In genomic region chr11:34161361-34161760, GRCh38 we compare ENCODE assay signal across 17 cellular contexts. TPM values are rescaled to one million over a fixed set of nuclear protein-coding genes. Genes with fewer than 3 reads are reported as not detected.
DNase-seq lines count a peak whose midpoint lies in the region; ATAC-seq and TF ChIP-seq lines count a peak whose summit lies in the region.
"Had no signal": no experiment of that assay in that cellular context is flagged by ENCODE, and none has a peak within 500 bp of the region (broad histone marks: within the 10 kb centered on the region; RNA-seq: fewer than 3 reads in every experiment).

No MANE protein-coding gene starts in this region.

- peaks cover 3% of the 10 kb centered on the region for H3K36me3 Mint-ChIP-seq in activated CD8-positive, alpha-beta memory T cell treated with anti-CD3 and anti-CD28 coated beads, Interleukin-2, amount 10 ng/mL, durations not matched to agents 7 days and 5 days
- H3K36me3 Mint-ChIP-seq in activated T-helper 17 cell treated with anti-CD3 and anti-CD28 coated beads, Interleukin-2, amount 50 U/mL, for 72 hours (ENCODE audit: low read depth), result no peaks in the 10 kb centered on the region
- H3K36me3 Mint-ChIP-seq in neural progenitor cell, result peaks cover 7% of the 10 kb centered on the region
- H3K36me3 Mint-ChIP-seq in activated T-cell treated with anti-CD3 and anti-CD28 coated beads, Interleukin-2, amount 50 U/mL, for 4 hours (ENCODE audit: insufficient read depth), result peaks cover 1% of the 10 kb centered on the region
- H3K36me3 Mint-ChIP-seq: CD4-positive, alpha-beta memory T cell had no signal

- H2AFZ ChIP-seq in neural progenitor cell (replicated peaks), result no peak overlapping the region
- H2AFZ ChIP-seq: GM23338 had no signal

- peaks cover 41% of the 10 kb centered on the region for H3K4me1 Mint-ChIP-seq in activated CD8-positive, alpha-beta memory T cell treated with anti-CD3 and anti-CD28 coated beads, Interleukin-2, amount 10 ng/mL, durations not matched to agents 7 days and 5 days
- H3K4me1 Mint-ChIP-seq in activated T-helper 17 cell treated with anti-CD3 and anti-CD28 coated beads, Interleukin-2, amount 50 U/mL, for 72 hours, result no peaks in the 10 kb centered on the region
- no peaks in the 10 kb centered on the region for H3K4me1 Mint-ChIP-seq in neural progenitor cell
- peaks cover 7% of the 10 kb centered on the region for H3K4me1 Mint-ChIP-seq in activated T-cell treated with anti-CD3 and anti-CD28 coated beads, Interleukin-2, amount 50 U/mL, for 4 hours (ENCODE audit: low read depth)
- H3K4me1 Mint-ChIP-seq: GM23338, H9 had no signal

- no peak overlapping the region for H3K4me3 Mint-ChIP-seq in activated CD8-positive, alpha-beta memory T cell treated with anti-CD3 and anti-CD28 coated beads, Interleukin-2, amount 10 ng/mL, durations not matched to agents 7 days and 5 days
- H3K4me3 Mint-ChIP-seq in activated T-helper 17 cell treated with anti-CD3 and anti-CD28 coated beads, Interleukin-2, amount 50 U/mL, for 72 hours, result no peak overlapping the region
- no peak overlapping the region for H3K4me3 Mint-ChIP-seq in neural progenitor cell
- no peak overlapping the region for H3K4me3 Mint-ChIP-seq in activated T-cell treated with anti-CD3 and anti-CD28 coated beads, Interleukin-2, amount 50 U/mL, for 4 hours
- H3K4me3 Mint-ChIP-seq: CD4-positive, alpha-beta memory T cell; GM23338; H9 had no signal

- peaks cover 0 to 39% (median 27%) of the 10 kb centered on the region in 10 experiments; a peak in 14 of 20 replicates for H3K4me1 ChIP-seq in BLaER1 treated with 17β-estradiol and CSF1 and Interleukin-3, amounts not matched to agents 10 nM and 100 nM
- H3K4me1 ChIP-seq in neural progenitor cell, result no peaks in the 10 kb centered on the region

- CTCF ChIA-PET in activated CD8-positive, alpha-beta memory T cell treated with anti-CD3 and anti-CD28 coated beads, Interleukin-2, amount 10 ng/mL, durations not matched to agents 7 days and 5 days (lab: Charles Lee), result interaction anchor here (1.1 to 2.6 kb wide), 2 partner anchors 13 to 196 kb away, joined by 4 to 11 read pairs; partner anchors contain the start of gene ABTB2

- H3K27ac ChIP-seq in BLaER1 treated with 17β-estradiol and CSF1 and Interleukin-3, amounts not matched to agents 10 nM and 100 nM, result no peak overlapping the region
- no peak overlapping the region for H3K27ac ChIP-seq in neural progenitor cell

- H3K79me2 ChIP-seq in neural progenitor cell (ENCODE audit: low read depth), result no peaks in the 10 kb centered on the region

- H3K27me3 Mint-ChIP-seq in activated CD8-positive, alpha-beta memory T cell treated with anti-CD3 and anti-CD28 coated beads, Interleukin-2, amount 10 ng/mL, durations not matched to agents 7 days and 5 days, result no peaks in the 10 kb centered on the region
- H3K27me3 Mint-ChIP-seq in activated T-helper 17 cell treated with anti-CD3 and anti-CD28 coated beads, Interleukin-2, amount 50 U/mL, for 72 hours, result no peaks in the 10 kb centered on the region
- peaks cover 8% of the 10 kb centered on the region for H3K27me3 Mint-ChIP-seq in neural progenitor cell (ENCODE audit: insufficient read depth, low read depth)
- peaks cover 2% of the 10 kb centered on the region for H3K27me3 Mint-ChIP-seq in activated T-cell treated with anti-CD3 and anti-CD28 coated beads, Interleukin-2, amount 50 U/mL, for 4 hours (ENCODE audit: low read depth)
- H3K27me3 Mint-ChIP-seq: CD4-positive, alpha-beta memory T cell had no signal

- H3K9me3 Mint-ChIP-seq in activated CD8-positive, alpha-beta memory T cell treated with anti-CD3 and anti-CD28 coated beads, Interleukin-2, amount 10 ng/mL, durations not matched to agents 7 days and 5 days (ENCODE audit: low read depth), result no peaks in the 10 kb centered on the region
- H3K9me3 Mint-ChIP-seq in activated T-helper 17 cell treated with anti-CD3 and anti-CD28 coated beads, Interleukin-2, amount 50 U/mL, for 72 hours, result no peaks in the 10 kb centered on the region
- H3K9me3 Mint-ChIP-seq in neural progenitor cell, result no peaks in the 10 kb centered on the region
- H3K9me3 Mint-ChIP-seq in activated T-cell treated with anti-CD3 and anti-CD28 coated beads, Interleukin-2, amount 50 U/mL, for 4 hours, result no peaks in the 10 kb centered on the region
- H3K9me3 Mint-ChIP-seq: CD4-positive, alpha-beta memory T cell; GM23338; H9 had no signal

- no peaks in the 10 kb centered on the region for H3K9me3 ChIP-seq in BLaER1 treated with 17β-estradiol and CSF1 and Interleukin-3, amounts not matched to agents 10 nM and 100 nM (replicated peaks in 1 of 11)
- no peaks in the 10 kb centered on the region for H3K9me3 ChIP-seq in neural progenitor cell (ENCODE audit: low read depth)

- TF ChIP-seq CTCF in neural progenitor cell (IDR thresholded peaks at IDR 0.05), result no peak

- DNase-seq in activated CD8-positive, alpha-beta memory T cell treated with anti-CD3 and anti-CD28 coated beads, Interleukin-2, amount 10 ng/mL, durations not matched to agents 7 days and 5 days, result no peak
- DNase-seq in activated CD8-positive, alpha-beta memory T cell treated with anti-CD3 and anti-CD28 coated beads, Interleukin-2, amount 50 U/mL, for 4 hours, result no peak
- DNase-seq in neural progenitor cell (ENCODE audit: low spot score) (no peak), GOT3 (lab: John Stamatoyannopoulos, UW) (no peak)
- DNase-seq in activated naive CD4-positive, alpha-beta T cell treated with Interleukin-2 at 50 U/mL for 16 hours, result no peak
- DNase-seq in activated T-cell treated with anti-CD3 and anti-CD28 coated beads, Interleukin-2, amount 50 U/mL, for 4 hours, result no peak
- DNase-seq: 8988T, AML-193, C1 segment of cervical spinal cord, COR-L47, DMS153, DMS79 treated with DMSO at 0.1 percent for 48 hours, H9 had no signal

- H3K4me3 ChIP-seq in BLaER1 treated with 17β-estradiol and CSF1 and Interleukin-3, amounts not matched to agents 10 nM and 100 nM, result no peak overlapping the region
- no peak overlapping the region for H3K4me3 ChIP-seq in neural progenitor cell
- H3K4me3 ChIP-seq: GM23338 had no signal

- H3F3A ChIP-seq in neural progenitor cell (ENCODE audit: low read depth), result no peaks in the 10 kb centered on the region

- H3K9ac ChIP-seq in BLaER1 treated with 17β-estradiol and CSF1 and Interleukin-3, amounts not matched to agents 10 nM and 100 nM, result no peak overlapping the region
- H3K9ac ChIP-seq in neural progenitor cell, result no peak overlapping the region

- peaks cover 0 to 17% (median 0%) of the 10 kb centered on the region in 11 experiments; a peak in 4 of 22 replicates for H4K20me1 ChIP-seq in BLaER1 treated with 17β-estradiol and CSF1 and Interleukin-3, amounts not matched to agents 10 nM and 100 nM
- H4K20me1 ChIP-seq in neural progenitor cell (ENCODE audit: low read depth), result no peaks in the 10 kb centered on the region

- no peaks in the 10 kb centered on the region for H3K27me3 ChIP-seq in BLaER1 treated with 17β-estradiol and CSF1 and Interleukin-3, amounts not matched to agents 10 nM and 100 nM
- H3K27me3 ChIP-seq in neural progenitor cell, result no peaks in the 10 kb centered on the region

- peak overlapping the region; percentile 70 for H3K27ac Mint-ChIP-seq in activated CD8-positive, alpha-beta memory T cell treated with anti-CD3 and anti-CD28 coated beads, Interleukin-2, amount 10 ng/mL, durations not matched to agents 7 days and 5 days
- peak overlapping the region; percentile 22 for H3K27ac Mint-ChIP-seq in activated T-helper 17 cell treated with anti-CD3 and anti-CD28 coated beads, Interleukin-2, amount 50 U/mL, for 72 hours
- H3K27ac Mint-ChIP-seq in neural progenitor cell, result peak overlapping the region; percentile 53
- H3K27ac Mint-ChIP-seq: GM23338 had no signal

- no peak for ATAC-seq in activated CD8-positive, alpha-beta memory T cell treated with anti-CD3 and anti-CD28 coated beads, Interleukin-2, amount 10 ng/mL, durations not matched to agents 7 days and 5 days
- ATAC-seq in activated T-helper 17 cell treated with anti-CD3 and anti-CD28 coated beads, Interleukin-2, amount 50 U/mL, for 72 hours (replicated peaks), result no peak
- ATAC-seq in activated T-cell treated with anti-CD3 and anti-CD28 coated beads, Interleukin-2, amount 50 U/mL, for 4 hours, result no peak
- ATAC-seq: GM23338 had no signal

- peaks cover 0 to 18% (median 0%) of the 10 kb centered on the region in 11 experiments; a peak in 6 of 22 replicates for H3K36me3 ChIP-seq in BLaER1 treated with 17β-estradiol and CSF1 and Interleukin-3, amounts not matched to agents 10 nM and 100 nM
- no peaks in the 10 kb centered on the region for H3K36me3 ChIP-seq in neural progenitor cell

- peak overlapping the region in 6 of 11 experiments; percentile 18 to 65 (median 35); a peak in 8 of 22 replicates for H3K4me2 ChIP-seq in BLaER1 treated with 17β-estradiol and CSF1 and Interleukin-3, amounts not matched to agents 10 nM and 100 nM
- no peak overlapping the region for H3K4me2 ChIP-seq in neural progenitor cell
- H3K4me2 ChIP-seq: GM23338 had no signal

RNA-seq across cellular contexts. Expression of gene NAT10, which starts 55.9 kb away (rescaled TPM):
- 10 to 100 TPM; 63.8 to 93.9 TPM for total RNA-seq in activated CD8-positive, alpha-beta memory T cell treated with anti-CD3 and anti-CD28 coated beads, Interleukin-2, amount 10 ng/mL, durations not matched to agents 7 days and 5 days
- total RNA-seq in activated T-helper 17 cell treated with anti-CD3 and anti-CD28 coated beads, Interleukin-2, amount 50 U/mL, for 72 hours, result 100 to 1,000 TPM; 113 to 138 TPM
- total RNA-seq in neural progenitor cell (ENCODE audit: low replicate concordance), result 42.9 and 44.6 TPM in 2 replicates
- 100 to 1,000 TPM; 203 to 213 (median 213) TPM for total RNA-seq in activated T-cell treated with anti-CD3 and anti-CD28 coated beads, Interleukin-2, amount 50 U/mL, for 4 hours
